1 cellular context compared by ENCODE assay signal in the genomic region with DNA sequence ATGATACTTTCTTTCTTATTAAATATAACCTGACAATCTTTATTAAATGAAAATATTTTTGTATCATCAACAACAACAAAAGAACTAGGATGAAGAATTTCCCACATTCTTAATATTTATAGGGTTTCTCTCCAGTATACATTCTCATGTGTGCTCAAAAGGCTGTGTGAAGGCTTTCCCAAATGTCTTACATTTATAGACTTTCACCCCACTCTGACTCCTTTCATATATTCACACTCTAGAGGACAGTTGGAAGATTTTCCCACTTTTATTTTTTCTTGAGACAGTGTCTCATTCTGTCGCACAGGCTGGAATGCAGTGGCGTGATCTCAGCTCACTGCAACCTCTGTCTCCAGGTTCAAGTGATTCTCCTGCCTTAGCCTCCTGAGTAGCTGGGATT.
TF ChIP-seq lines count a peak whose summit lies in the region.

No MANE protein-coding gene starts in this region.

TF ChIP-seq in liver, 16 proteins besides CTCF, POLR2A, EP300 and RAD21 (continued from another document):
- TF ChIP-seq, protein P1, sequence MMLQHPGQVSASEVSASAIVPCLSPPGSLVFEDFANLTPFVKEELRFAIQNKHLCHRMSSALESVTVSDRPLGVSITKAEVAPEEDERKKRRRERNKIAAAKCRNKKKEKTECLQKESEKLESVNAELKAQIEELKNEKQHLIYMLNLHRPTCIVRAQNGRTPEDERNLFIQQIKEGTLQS (IDR thresholded peaks at IDR 0.05): no peak
- TF ChIP-seq YY1 (IDR thresholded peaks at IDR 0.05): no peak
- TF ChIP-seq FOXA1 (IDR thresholded peaks at IDR 0.05): no peak
